Comparison of ENCODE assay signal across 7 cellular contexts in genomic region chrX:154714925-154715324, GRCh38. TPM values are rescaled to one million over a fixed set of nuclear protein-coding genes. Genes with fewer than 3 reads are reported as not detected.
A peak's percentile ranks its signal among the peaks of the same experiment; 100 is the strongest.
DNase-seq lines count a peak whose midpoint lies in the region; ATAC-seq and TF ChIP-seq lines count a peak whose summit lies in the region.

No MANE protein-coding gene starts in this region.

- no peaks in the 10 kb centered on the region for H3K9me3 Mint-ChIP-seq in activated T-cell treated with anti-CD3 and anti-CD28 coated beads, Interleukin-2, amount 50 U/mL, for 72 hours

- no peak for ATAC-seq in activated T-cell treated with anti-CD3 and anti-CD28 coated beads, Interleukin-2, amount 50 U/mL, for 72 hours (replicated peaks in 1 of 2)
- ATAC-seq in heart right ventricle (peak; percentile 42 to 78 (median 72)), gastrocnemius medialis (peak in 1 of 2 donors; percentile 75)

- H3K4me1 ChIP-seq in DOHH2 (ENCODE audit: control insufficient read depth, low read length), result peaks cover 29% of the 10 kb centered on the region
- peaks cover 10% of the 10 kb centered on the region for H3K4me1 ChIP-seq in GM23248 (ENCODE audit: insufficient read depth)
- peaks cover 0 to 76% (median 51%) of the 10 kb centered on the region in 9 donors for H3K4me1 ChIP-seq in heart right ventricle
- H3K4me1 ChIP-seq in gastrocnemius medialis, result no peaks in the 10 kb centered on the region

- H3K36me3 ChIP-seq in DOHH2 (ENCODE audit: control insufficient read depth, low read length) (no peaks in the 10 kb centered on the region), GM23248 (ENCODE audit: low read depth) (no peaks in the 10 kb centered on the region), heart right ventricle (peaks cover 0 to 42% (median 0%) of the 10 kb centered on the region in 9 donors), gastrocnemius medialis (no peaks in the 10 kb centered on the region)

- intact Hi-C loops in heart right ventricle (cut with DNase I) (loop anchor here in 5 of 10 donors (2.0 to 5.0 kb wide), 3 partner anchors 32 to 37 kb away; partner anchors contain the start of gene GAB3 (in 1 of the 5)), gastrocnemius medialis (cut with DNase I; ENCODE audit: low total_unique reads) (no loop called here)

- H3K9me3 ChIP-seq in DOHH2 (ENCODE audit: control insufficient read depth, insufficient read depth, low read length), result no peaks in the 10 kb centered on the region
- no peaks in the 10 kb centered on the region for H3K9me3 ChIP-seq in GM23248 (ENCODE audit: low read depth)
- no peaks in the 10 kb centered on the region for H3K9me3 ChIP-seq in heart right ventricle
- no peaks in the 10 kb centered on the region for H3K9me3 ChIP-seq in gastrocnemius medialis

- DNase-seq in GM23248, result peak; percentile 44
- DNase-seq in NCI-H2227 treated with DMSO at 0.1 percent for 48 hours (lab: John Stamatoyannopoulos, UW), result peak; percentile 11
- peak; percentile 39 to 57 for DNase-seq in activated T-cell treated with anti-CD3 and anti-CD28 coated beads, Interleukin-2, amount 50 U/mL, for 72 hours
- peak in 1 of 2 donors; percentile 46 for DNase-seq in heart right ventricle
- no peak for DNase-seq in gastrocnemius medialis
- no peak for DNase-seq in cerebellar nuclear complex (lab: John Stamatoyannopoulos, UW)

- H3K4me3 Mint-ChIP-seq in activated T-cell treated with anti-CD3 and anti-CD28 coated beads, Interleukin-2, amount 50 U/mL, for 72 hours, result no peak overlapping the region

- H3K79me2 ChIP-seq in DOHH2 (ENCODE audit: control insufficient read depth, low read length), result no peaks in the 10 kb centered on the region
- no peaks in the 10 kb centered on the region for H3K79me2 ChIP-seq in GM23248 (ENCODE audit: insufficient read depth)

- peaks cover 44% of the 10 kb centered on the region for H3K4me1 Mint-ChIP-seq in activated T-cell treated with anti-CD3 and anti-CD28 coated beads, Interleukin-2, amount 50 U/mL, for 72 hours (ENCODE audit: low read depth)

- peak overlapping the region; percentile 72 for H3K27ac Mint-ChIP-seq in activated T-cell treated with anti-CD3 and anti-CD28 coated beads, Interleukin-2, amount 50 U/mL, for 72 hours

- H3K27me3 Mint-ChIP-seq in activated T-cell treated with anti-CD3 and anti-CD28 coated beads, Interleukin-2, amount 50 U/mL, for 72 hours (ENCODE audit: low read depth), result peaks cover 24% of the 10 kb centered on the region

- WGBS in GM23248 (ENCODE audit: low coverage in 1 of 2, low lambda C conversion rate in 2 of 2, missing lambda C conversion rate in 2 of 2), 2 experiments, result 0% methylated on average over 2 of the region's 2 CpGs
- 0 to 2% methylated on average over 2 of the region's 2 CpGs for WGBS in heart right ventricle, 2 donors

- H4K20me1 ChIP-seq in DOHH2 (ENCODE audit: control insufficient read depth, insufficient read depth, low read depth, low read length) (no peaks in the 10 kb centered on the region), GM23248 (ENCODE audit: insufficient read depth) (no peaks in the 10 kb centered on the region)

- no peak overlapping the region for H2AFZ ChIP-seq in GM23248

- H3K36me3 Mint-ChIP-seq in activated T-cell treated with anti-CD3 and anti-CD28 coated beads, Interleukin-2, amount 50 U/mL, for 72 hours (ENCODE audit: insufficient read depth in 2 of 2), result peaks cover 2 to 7% of the 10 kb centered on the region in 2 donors

- no peak overlapping the region for H3K4me2 ChIP-seq in DOHH2 (ENCODE audit: low read length)
- H3K4me2 ChIP-seq in GM23248 (ENCODE audit: unreplicated experiment), result no peak overlapping the region

- no peak for TF ChIP-seq POLR2A in gastrocnemius medialis (IDR thresholded peaks at IDR 0.05)

- in situ Hi-C loops in GM23248 (cut with MboI), result no loop called here
- in situ Hi-C loops in gastrocnemius medialis (cut with MboI; ENCODE audit: low sequenced_read_pairs in 4 of 4), result no loop called here

- H3F3A ChIP-seq in DOHH2 (ENCODE audit: control insufficient read depth, insufficient read depth), result no peaks in the 10 kb centered on the region
- H3F3A ChIP-seq in GM23248 (ENCODE audit: insufficient read depth), result peaks cover 12% of the 10 kb centered on the region; the same call in 1 of the 2 replicates

- H3K9me2 ChIP-seq in DOHH2 (replicated peaks; ENCODE audit: control insufficient read depth, low read length) (no peaks in the 10 kb centered on the region), GM23248 (ENCODE audit: insufficient read depth) (no peaks in the 10 kb centered on the region)

- TF ChIP-seq CTCF in DOHH2 (IDR thresholded peaks at IDR 0.05; ENCODE audit: low read depth, low read length, poor library complexity, severe bottlenecking), result peak; percentile 67
- TF ChIP-seq CTCF in heart right ventricle (IDR thresholded peaks at IDR 0.05), result peak; percentile 30 to 83 (median 66)
- TF ChIP-seq CTCF in gastrocnemius medialis (IDR thresholded peaks at IDR 0.05 in 4 of 5, conservative IDR thresholded peaks at IDR 0.05 in 1 of 5), result peak; percentile 36 to 71 (median 56)

- H3K9ac ChIP-seq in GM23248, result no peak overlapping the region

- H3K27me3 ChIP-seq in DOHH2 (ENCODE audit: control insufficient read depth, low read length) (no peaks in the 10 kb centered on the region), GM23248 (replicated peaks; ENCODE audit: insufficient read depth) (no peaks in the 10 kb centered on the region), heart right ventricle (no peaks in the 10 kb centered on the region), gastrocnemius medialis (no peaks in the 10 kb centered on the region)

- H3K27ac ChIP-seq in DOHH2 (ENCODE audit: low read depth, low read length) (no peak overlapping the region), GM23248 (no peak overlapping the region), heart right ventricle (peak overlapping the region in 1 of 10 donors; percentile 44), gastrocnemius medialis (no peak overlapping the region)

- H3K4me3 ChIP-seq in DOHH2 (ENCODE audit: low read length) (no peak overlapping the region), GM23248 (no peak overlapping the region), heart right ventricle (no peak overlapping the region), gastrocnemius medialis (no peak overlapping the region)

RNA-seq across cellular contexts. Expression of gene GAB3, which starts 36.0 kb away (rescaled TPM):
- total RNA-seq in GM23248 (2014; rRNA removed; shearing (Covaris generic)), result 0.25 and 0.76 TPM in 2 replicates
- polyA plus RNA-seq in GM23248 (2016; fragmentation: Nextera tagmentation; extraction: Ambion mirVana) (0.89 and 1.0 TPM in 2 replicates), heart right ventricle (10 to 100 TPM in 1 of 2 donors, 1 to 10 TPM in 1; 5.9 to 25.2 TPM)
- total RNA-seq in activated T-cell treated with anti-CD3 and anti-CD28 coated beads, Interleukin-2, amount 50 U/mL, for 72 hours, result 1 to 10 TPM; 6.2 to 8.4 TPM
- total RNA-seq in heart right ventricle (10 to 100 TPM; 13.6 to 32.1 (median 22.0) TPM), gastrocnemius medialis (1 to 10 TPM in 3 of 4 donors, under 1 TPM in 1; 0.92 to 2.2 (median 1.1) TPM)

RNA-seq across cellular contexts. Expression of gene DKC1, which starts 47.7 kb away (rescaled TPM):
- total RNA-seq in GM23248 (2014; rRNA removed; shearing (Covaris generic)), result 30.0 and 40.1 TPM in 2 replicates
- polyA plus RNA-seq in GM23248 (2016; fragmentation: Nextera tagmentation; extraction: Ambion mirVana) (41.3 and 42.9 TPM in 2 replicates), heart right ventricle (10 to 100 TPM; 25.0 to 25.5 TPM)
- total RNA-seq in activated T-cell treated with anti-CD3 and anti-CD28 coated beads, Interleukin-2, amount 50 U/mL, for 72 hours, result 100 to 1,000 TPM in 1 of 2 donors, 10 to 100 TPM in 1; 92.7 to 111 TPM
- total RNA-seq in heart right ventricle (10 to 100 TPM; 18.8 to 31.9 (median 26.6) TPM), gastrocnemius medialis (10 to 100 TPM; 17.8 to 34.1 (median 21.7) TPM)

Comparison
In these comparisons a context has a peak if more than half of its experiments do, and no peak if none do; other contexts are left out.
1. DNase-seq: peak in GM23248 (single experiment), NCI-H2227 treated with DMSO at 0.1 percent for 48 hours (single experiment) and activated T-cell treated with anti-CD3 and anti-CD28 coated beads, Interleukin-2, amount 50 U/mL, for 72 hours (2 of 2); none in gastrocnemius medialis (0 of 2) and cerebellar nuclear complex (0 of 2).
2. ATAC-seq: peak in heart right ventricle (8 of 8); none in activated T-cell treated with anti-CD3 and anti-CD28 coated beads, Interleukin-2, amount 50 U/mL, for 72 hours (0 of 2).
3. Peak in every context shown above with its lines, with median percentiles within 50 percentile points of each other: CTCF ChIP-seq.